ENCODE assay signal across 10 cellular contexts in genomic region chr18:46411862-46412690, GRCh38.
DNase-seq lines count a peak whose midpoint lies in the region; ATAC-seq and TF ChIP-seq lines count a peak whose summit lies in the region.
"Had no signal": no experiment of that assay in that cellular context is flagged by ENCODE, and none has a peak within 500 bp of the region (broad histone marks: within the 10 kb centered on the region; RNA-seq: fewer than 3 reads in every experiment).

No MANE protein-coding gene starts in this region.

- H3K4me3 Mint-ChIP-seq in natural killer cell (no peak overlapping the region), brain (peak overlapping the region in 3 of 5 experiments; percentile 6 to 50 (median 47))
- no peak overlapping the region for H3K4me3 Mint-ChIP-seq in natural killer cell treated with Interleukin-12 subunit alpha and Interleukin-12 subunit beta and Interleukin-15 and Interleukin-18, amount 100 ng/mL, for 72 hours
- H3K4me3 Mint-ChIP-seq: central memory CD8-positive, alpha-beta T cell had no signal

- no peaks in the 10 kb centered on the region for H3K36me3 ChIP-seq in lower lobe of right lung
- no peaks in the 10 kb centered on the region for H3K36me3 ChIP-seq in effector memory CD4-positive, alpha-beta T cell (ENCODE audit: control insufficient read depth, insufficient read depth, low read length)

- ATAC-seq in natural killer cell (no peak), lower lobe of right lung (peak; percentile 39 to 61), GM19397 (IDR thresholded peaks at IDR 0.05; ENCODE audit: unreplicated experiment) (no peak), HG02798 (IDR thresholded peaks at IDR 0.05; ENCODE audit: poor library complexity, unreplicated experiment) (no peak)
- ATAC-seq in natural killer cell treated with Interleukin-12 subunit alpha and Interleukin-12 subunit beta and Interleukin-15 and Interleukin-18, amount 100 ng/mL, for 72 hours, result no peak

- CTCF ChIA-PET in GM10248 (lab: Yijun Ruan, JAX), result interaction anchor here (0.8 to 1.1 kb wide), 2 partner anchors 10 kb away, joined by 3 read pairs; no protein-coding TSS in a partner anchor

- H3K36me3 Mint-ChIP-seq in natural killer cell, result no peaks in the 10 kb centered on the region
- H3K36me3 Mint-ChIP-seq in natural killer cell treated with Interleukin-12 subunit alpha and Interleukin-12 subunit beta and Interleukin-15 and Interleukin-18, amount 100 ng/mL, for 72 hours, result no peaks in the 10 kb centered on the region
- peaks cover 9% of the 10 kb centered on the region for H3K36me3 Mint-ChIP-seq in brain

- H3K27ac Mint-ChIP-seq in natural killer cell (peak overlapping the region; percentile 57 to 70), brain (peak overlapping the region; percentile 34 to 96 (median 77))
- no peak overlapping the region for H3K27ac Mint-ChIP-seq in natural killer cell treated with Interleukin-12 subunit alpha and Interleukin-12 subunit beta and Interleukin-15 and Interleukin-18, amount 100 ng/mL, for 72 hours

- intact Hi-C loops in natural killer cell (cut with micrococcal nuclease) (no loop called here), lower lobe of right lung (cut with DNase I) (no loop called here)

- H3K27me3 Mint-ChIP-seq in natural killer cell (ENCODE audit: low read depth in 2 of 2), result no peaks in the 10 kb centered on the region
- no peaks in the 10 kb centered on the region for H3K27me3 Mint-ChIP-seq in natural killer cell treated with Interleukin-12 subunit alpha and Interleukin-12 subunit beta and Interleukin-15 and Interleukin-18, amount 100 ng/mL, for 72 hours
- peaks cover 3% of the 10 kb centered on the region for H3K27me3 Mint-ChIP-seq in brain

- no peak for DNase-seq in natural killer cell
- DNase-seq in natural killer cell treated with Interleukin-12 subunit alpha and Interleukin-12 subunit beta and Interleukin-15 and Interleukin-18, amount 100 ng/mL, for 72 hours (ENCODE audit: low spot score), result no peak
- no peak for DNase-seq in lower lobe of right lung
- no peak for DNase-seq in GM10248 (ENCODE audit: extremely low spot score)
- no peak for DNase-seq in effector memory CD4-positive, alpha-beta T cell
- DNase-seq: AML-193 had no signal

- H3K4me3 ChIP-seq in lower lobe of right lung, result no peak overlapping the region
- no peak overlapping the region for H3K4me3 ChIP-seq in effector memory CD4-positive, alpha-beta T cell (ENCODE audit: insufficient read depth, low read depth, low read length, poor library complexity, severe bottlenecking)

- H3K4me1 ChIP-seq in lower lobe of right lung, result peaks cover 25% of the 10 kb centered on the region
- no peaks in the 10 kb centered on the region for H3K4me1 ChIP-seq in effector memory CD4-positive, alpha-beta T cell (ENCODE audit: control insufficient read depth, insufficient read depth, low read length, poor library complexity, severe bottlenecking)

- H3K4me1 Mint-ChIP-seq in natural killer cell (peaks cover 84 to 85% of the 10 kb centered on the region in 2 donors), brain (peaks cover 95% of the 10 kb centered on the region)
- peaks cover 47 to 66% of the 10 kb centered on the region in 2 donors for H3K4me1 Mint-ChIP-seq in natural killer cell treated with Interleukin-12 subunit alpha and Interleukin-12 subunit beta and Interleukin-15 and Interleukin-18, amount 100 ng/mL, for 72 hours (ENCODE audit: low read depth in 2 of 2)
- H3K4me1 Mint-ChIP-seq: central memory CD8-positive, alpha-beta T cell had no signal

- H3K9me3 Mint-ChIP-seq in natural killer cell (no peaks in the 10 kb centered on the region), brain (no peaks in the 10 kb centered on the region)
- no peaks in the 10 kb centered on the region for H3K9me3 Mint-ChIP-seq in natural killer cell treated with Interleukin-12 subunit alpha and Interleukin-12 subunit beta and Interleukin-15 and Interleukin-18, amount 100 ng/mL, for 72 hours
- H3K9me3 Mint-ChIP-seq: central memory CD8-positive, alpha-beta T cell had no signal

- POLR2A ChIA-PET in GM10248 (lab: Yijun Ruan, JAX), result no interaction called here

- TF ChIP-seq CTCF in natural killer cell (IDR thresholded peaks at IDR 0.05), result no peak
- TF ChIP-seq CTCF in brain (conservative IDR thresholded peaks at IDR 0.05), result no peak
- no peak for TF ChIP-seq CTCF in lower lobe of right lung (IDR thresholded peaks at IDR 0.05)
- TF ChIP-seq CTCF in GM10248 (IDR thresholded peaks at IDR 0.05; ENCODE audit: control extremely low read depth, extremely low read depth, low read depth, missing control alignments), result no peak

- H3K27me3 ChIP-seq in lower lobe of right lung (ENCODE audit: low read depth), result no peaks in the 10 kb centered on the region
- H3K27me3 ChIP-seq in effector memory CD4-positive, alpha-beta T cell (replicated peaks; ENCODE audit: control insufficient read depth, insufficient read depth, low read length, poor library complexity, severe bottlenecking), result no peaks in the 10 kb centered on the region

- H3K27ac ChIP-seq in lower lobe of right lung, result no peak overlapping the region
- no peak overlapping the region for H3K27ac ChIP-seq in effector memory CD4-positive, alpha-beta T cell (ENCODE audit: insufficient read depth, low read length, poor library complexity, severe bottlenecking)

- no peaks in the 10 kb centered on the region for H3K9me3 ChIP-seq in lower lobe of right lung
- no peaks in the 10 kb centered on the region for H3K9me3 ChIP-seq in effector memory CD4-positive, alpha-beta T cell (ENCODE audit: control insufficient read depth, low read length)

Comparison
In these comparisons a context has a peak if more than half of its experiments do, and no peak if none do; other contexts are left out.
1. H3K27ac Mint-ChIP-seq: peak in natural killer cell (2 of 2) and brain (5 of 5); none in natural killer cell treated with Interleukin-12 subunit alpha and Interleukin-12 subunit beta and Interleukin-15 and Interleukin-18, amount 100 ng/mL, for 72 hours (0 of 2).
2. ATAC-seq: peak in lower lobe of right lung (2 of 2); none in natural killer cell (0 of 3), natural killer cell treated with Interleukin-12 subunit alpha and Interleukin-12 subunit beta and Interleukin-15 and Interleukin-18, amount 100 ng/mL, for 72 hours (0 of 2), GM19397 (single experiment) and HG02798 (single experiment).
3. H3K4me3 Mint-ChIP-seq: peak in brain (3 of 5); none in natural killer cell (single experiment) and natural killer cell treated with Interleukin-12 subunit alpha and Interleukin-12 subunit beta and Interleukin-15 and Interleukin-18, amount 100 ng/mL, for 72 hours (single experiment).